ENCODE assay signal across 1 cellular context in genomic region chr3:159418571-159419526, GRCh38.
TF ChIP-seq lines count a peak whose summit lies in the region.

No MANE protein-coding gene starts in this region.

TF ChIP-seq in HCT116, 20 proteins besides CTCF, POLR2A, EP300 and RAD21 (continued from another document):
- TF ChIP-seq FOSL1 (IDR thresholded peaks at IDR 0.05; ENCODE audit: low read depth), result peak; percentile 22; the same call in 1 of the 2 replicates
- no peak for TF ChIP-seq SIN3A (IDR thresholded peaks at IDR 0.05; ENCODE audit: low read depth)
- TF ChIP-seq SP1 (IDR thresholded peaks at IDR 0.05; ENCODE audit: low read depth), result 0 out of 2 replicates have a peak, but pooled peaks have one; percentile 24
- no peak for TF ChIP-seq ZFX (IDR thresholded peaks at IDR 0.05)
- TF ChIP-seq ELF1 (IDR thresholded peaks at IDR 0.05; ENCODE audit: borderline replicate concordance, low read depth), result peak; percentile 40
